In the genomic region with DNA sequence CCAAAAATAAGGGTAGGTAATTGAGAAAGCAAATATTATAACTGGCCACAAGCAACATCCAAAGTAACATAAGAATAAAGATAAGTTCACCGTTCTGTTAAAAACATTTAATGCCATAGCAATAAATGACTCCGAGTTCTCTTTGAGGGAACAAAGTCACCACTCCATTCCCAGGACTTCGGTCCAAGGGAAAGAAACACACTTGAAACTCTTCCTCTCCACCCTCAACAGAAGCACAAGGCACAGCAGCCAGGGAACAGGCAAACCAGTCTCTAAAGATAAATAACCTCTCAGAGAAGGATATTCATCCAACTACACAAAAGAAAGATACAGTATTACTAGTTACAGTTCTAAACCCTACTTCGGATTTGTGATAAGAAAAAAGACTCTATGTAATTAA, we compare ENCODE assay signal across 15 cellular contexts. TPM values are rescaled to one million over a fixed set of nuclear protein-coding genes. Genes with fewer than 3 reads are reported as not detected.
DNase-seq lines count a peak whose midpoint lies in the region; ATAC-seq, FAIRE-seq and TF ChIP-seq lines count a peak whose summit lies in the region.
"Had no signal": no experiment of that assay in that cellular context is flagged by ENCODE, and none has a peak within 500 bp of the region (broad histone marks: within the 10 kb centered on the region; RNA-seq: fewer than 3 reads in every experiment).

No MANE protein-coding gene starts in this region.

- H3K4me3 ChIP-seq in HAP-1 (peak overlapping the region; percentile 96), GM12878 (no peak overlapping the region), neural cell (ENCODE audit: low read length) (peak overlapping the region; percentile 87)
- H3K4me3 ChIP-seq: prostate gland, SJSA1 had no signal

- no peaks in the 10 kb centered on the region for H3F3A ChIP-seq in neural cell (ENCODE audit: insufficient read depth, low read length, poor library complexity, severe bottlenecking)

- no peak for TF ChIP-seq POLR2A in GM12878 (IDR thresholded peaks at IDR 0.05; ENCODE audit: low read depth, low read length)

- H3K36me3 ChIP-seq in HAP-1 (replicated peaks), result no peaks in the 10 kb centered on the region
- H3K36me3 ChIP-seq in GM12878 (ENCODE audit: control insufficient read depth in 2 of 2, insufficient read depth in 2 of 2, low read length in 1 of 2), result no peaks in the 10 kb centered on the region
- no peaks in the 10 kb centered on the region for H3K36me3 ChIP-seq in neural cell (ENCODE audit: insufficient read depth, low read length)
- H3K36me3 ChIP-seq: prostate gland had no signal

- no peaks in the 10 kb centered on the region for H3K27me3 ChIP-seq in HAP-1 (ENCODE audit: low read depth)
- H3K27me3 ChIP-seq in GM12878 (replicated peaks in 1 of 2; ENCODE audit: control insufficient read depth in 2 of 2, insufficient read depth in 2 of 2, low read length in 1 of 2), result no peaks in the 10 kb centered on the region
- H3K27me3 ChIP-seq in neural cell (ENCODE audit: insufficient read depth, low read depth, low read length), result no peaks in the 10 kb centered on the region
- H3K27me3 ChIP-seq: foreskin keratinocyte, SJSA1 had no signal

- peaks cover 21% of the 10 kb centered on the region for H3K4me1 ChIP-seq in HAP-1
- peaks cover 6% of the 10 kb centered on the region; the same call in 1 of the 2 replicates for H3K4me1 ChIP-seq in GM12878 (ENCODE audit: control insufficient read depth, insufficient read depth, low read length)
- H3K4me1 ChIP-seq: prostate gland had no signal

- POLR2A ChIA-PET in GM12878 (lab: Charles Lee), result no interaction called here

- peaks cover 48% of the 10 kb centered on the region for H3K4me1 Mint-ChIP-seq in CD14-positive monocyte

- H3K9me2 ChIP-seq in neural cell (ENCODE audit: insufficient read depth, low read length), result no peaks in the 10 kb centered on the region

- peaks cover 0 to 2% (median 0%) of the 10 kb centered on the region in 3 donors for H3K27me3 Mint-ChIP-seq in CD14-positive monocyte (ENCODE audit: low read depth in 3 of 3)

- TF ChIP-seq CTCF in CD14-positive monocyte (IDR thresholded peaks at IDR 0.05), result no peak
- TF ChIP-seq CTCF in GM12878 (IDR thresholded peaks at IDR 0.05 in 2 of 3, conservative IDR thresholded peaks at IDR 0.05 in 1 of 3; ENCODE audit: control insufficient read depth in 2 of 3, extremely low read depth in 1 of 3, insufficient read depth in 1 of 3, low read depth in 3 of 3, low read length in 3 of 3), result no peak
- TF ChIP-seq CTCF in neural cell (IDR thresholded peaks at IDR 0.05; ENCODE audit: poor library complexity, severe bottlenecking), result no peak

- H3K9me3 ChIP-seq in HAP-1 (no peaks in the 10 kb centered on the region), GM12878 (replicated peaks; ENCODE audit: control insufficient read depth, insufficient read depth, low read length) (no peaks in the 10 kb centered on the region), neural cell (ENCODE audit: low read length) (no peaks in the 10 kb centered on the region)
- H3K9me3 ChIP-seq: prostate gland had no signal

- in situ Hi-C loops in HAP-1 (cut with MboI; ENCODE audit: low sequenced_read_pairs) (no loop called here), GM12878 (cut with MboI) (no loop called here)

- H3K27ac ChIP-seq in GM12878 (ENCODE audit: control insufficient read depth, insufficient read depth), result no peak overlapping the region
- H3K27ac ChIP-seq in neural cell (ENCODE audit: low read length), result no peak overlapping the region
- H3K27ac ChIP-seq: C4-2B, foreskin keratinocyte, prostate gland, SJSA1 had no signal

- RAD21 ChIA-PET in GM12878 (lab: Charles Lee; ENCODE audit: unreplicated experiment), result no interaction called here

- ATAC-seq in GM12878 (no peak), HG03135 (IDR thresholded peaks at IDR 0.05; ENCODE audit: unreplicated experiment) (no peak)
- ATAC-seq: foreskin keratinocyte, GM23338 had no signal

- FAIRE-seq in GM12878 (lab: Jason Lieb, UNC) (no peak), urothelium cell line (lab: Jason Lieb, UNC) (no peak)

- H2AFZ ChIP-seq in GM12878 (ENCODE audit: control insufficient read depth, low read depth, low read length) (no peak overlapping the region), neural cell (ENCODE audit: low read depth, low read length) (no peak overlapping the region)
- H2AFZ ChIP-seq: GM23338 had no signal

- H4K20me1 ChIP-seq in GM12878 (ENCODE audit: control insufficient read depth, insufficient read depth) (no peaks in the 10 kb centered on the region), neural cell (ENCODE audit: insufficient read depth) (no peaks in the 10 kb centered on the region)

- H3K9ac ChIP-seq in GM12878 (ENCODE audit: control insufficient read depth, insufficient read depth, low read length), result no peak overlapping the region
- no peak overlapping the region for H3K9ac ChIP-seq in neural cell (ENCODE audit: low read length)

- H3K4me2 ChIP-seq in GM12878 (ENCODE audit: control insufficient read depth, insufficient read depth), result peak overlapping the region; percentile 88; the same call in 1 of the 2 replicates
- H3K4me2 ChIP-seq in neural cell (ENCODE audit: low read length), result no peak overlapping the region

- no peak overlapping the region for H3K4me3 Mint-ChIP-seq in CD14-positive monocyte

- H3K9me3 Mint-ChIP-seq in CD14-positive monocyte, result no peaks in the 10 kb centered on the region
- H3K9me3 Mint-ChIP-seq: GM23338, mesothelial cell of epicardium had no signal

- intact Hi-C loops in CD14-positive monocyte (cut with micrococcal nuclease), result no loop called here
- intact Hi-C loops in GM12878 (cut with micrococcal nuclease; ENCODE audit: unreplicated experiment), result no loop called here

- CTCF ChIA-PET in GM12878 (lab: Yijun Ruan, JAX), result no interaction called here

- H3K27ac Mint-ChIP-seq in CD14-positive monocyte, result peak overlapping the region in 4 of 7 donors; percentile 1 to 50 (median 30)
- H3K27ac Mint-ChIP-seq: GM23338, mesothelial cell of epicardium had no signal

- TF ChIP-seq RAD21 in GM12878 (IDR thresholded peaks at IDR 0.05; ENCODE audit: insufficient read depth, low read depth, low read length) (no peak), neural cell (conservative IDR thresholded peaks at IDR 0.05) (no peak)

- DNase-seq in CD14-positive monocyte (ENCODE audit: low spot score) (no peak), HAP-1 (ENCODE audit: low spot score in 2 of 2) (peak in 1 of 2 experiments; percentile 12), GM12878 (ENCODE audit: low read depth, low spot score) (no peak), urothelium cell line (ENCODE audit: low spot score) (no peak), GF-D8 (lab: John Stamatoyannopoulos, UW) (no peak)
- DNase-seq: foreskin keratinocyte, NCI-H2029, NCI-H774 had no signal

- 83% methylated on average over 4 of the region's 4 CpGs for WGBS in GM12878 (ENCODE audit: insufficient coverage, insufficient replicate concordance, low lambda C conversion rate, missing lambda C conversion rate)

- BruUV-seq in GM12878 (replicated peaks; lab: Mats Ljungman, UMichigan), result no TSS peak

- H3K36me3 Mint-ChIP-seq in CD14-positive monocyte, result peaks cover 0 to 3% of the 10 kb centered on the region in 2 donors
- H3K36me3 Mint-ChIP-seq: mesothelial cell of epicardium had no signal

- peaks cover 83% of the 10 kb centered on the region for H3K79me2 ChIP-seq in GM12878 (ENCODE audit: control insufficient read depth, insufficient read depth, low read length)
- H3K79me2 ChIP-seq in neural cell (replicated peaks; ENCODE audit: insufficient read depth, low read length), result peaks cover 73% of the 10 kb centered on the region

- SMC1A ChIA-PET in GM12878 (lab: Charles Lee; ENCODE audit: uncharacterized antibody, unreplicated experiment), result no interaction called here

- TF ChIP-seq EP300 in GM12878 (IDR thresholded peaks at IDR 0.05; ENCODE audit: borderline replicate concordance in 1 of 2, control insufficient read depth in 1 of 2, low read depth in 2 of 2, low read length in 2 of 2) (no peak), neural cell (conservative IDR thresholded peaks at IDR 0.05; ENCODE audit: poor library complexity, severe bottlenecking) (no peak)

RNA-seq across cellular contexts. Expression of a gene that starts 2.5 kb away (rescaled TPM):
- 10 to 100 TPM; 38.7 to 39.5 TPM for polyA plus RNA-seq in CD14-positive monocyte
- total RNA-seq in GM12878 (2013; cell fraction: nucleolus; rRNA removed), result 33.3 and 35.2 TPM in 2 replicates
- total RNA-seq in GM12878 (2014; rRNA removed), result 31.4 and 39.8 TPM in 2 replicates
- total RNA-seq in GM12878 (2014; rRNA removed; fragmentation: Illumina TruSeq; extraction: Trizol), result 43.9 and 44.1 TPM in 2 replicates
- 39.7 and 40.2 TPM in 2 replicates for total RNA-seq in GM12878 (2021)
- polyA plus RNA-seq in GM12878 (2011; ENCODE audit: low read depth), result 15.2 TPM
- polyA plus RNA-seq in GM12878 (2011; rRNA removed), result 32.0 and 32.1 TPM in 2 replicates
- 20.6 and 23.2 TPM in 2 replicates for polyA plus RNA-seq in GM12878 (2011; cell fraction: cytosol; rRNA removed)
- polyA plus RNA-seq in GM12878 (2011; cell fraction: nucleus; rRNA removed), result 17.7 and 17.9 TPM in 2 replicates
- 18.2 and 22.5 TPM in 2 replicates for polyA plus RNA-seq in GM12878 (2012)
- polyA plus RNA-seq in GM12878 (2014; fragmentation: Illumina TruSeq; extraction: Trizol), result 42.6 and 49.4 TPM in 2 replicates
- 10 to 100 TPM; 11.3 to 17.3 TPM for polyA plus RNA-seq in GM12878 (2014; fragmentation: Nextera tagmentation; extraction: Ambion mirVana)
- 23.5 and 33.3 TPM in 2 replicates for polyA plus RNA-seq in GM12878 (2014; rRNA removed)
- polyA plus RNA-seq in GM12878 (2016; fragmentation: Nextera tagmentation; extraction: Ambion mirVana), result 10 to 100 TPM; 41.3 to 44.2 TPM
- polyA minus RNA-seq in GM12878 (2011; rRNA and poly(A)+ RNA removed), result 35.9 and 41.7 TPM in 2 replicates
- 24.3 and 27.6 TPM in 2 replicates for polyA minus RNA-seq in GM12878 (2011; cell fraction: cytosol; rRNA and poly(A)+ RNA removed)
- 16.4 and 22.9 TPM in 2 replicates for polyA minus RNA-seq in GM12878 (2011; cell fraction: nucleus; rRNA and poly(A)+ RNA removed)
- polyA plus RNA-seq in neural cell, result 44.0 and 49.6 TPM in 2 replicates
- 171 and 176 TPM in 2 replicates for polyA minus RNA-seq in neural cell

RNA-seq across cellular contexts. Expression of a gene that starts 3.1 kb away (rescaled TPM):
- polyA plus RNA-seq in CD14-positive monocyte (10 to 100 TPM in 1 of 2 donors, 1 to 10 TPM in 1; 7.7 to 14.7 TPM), GM12878 (2011; rRNA removed) (10.0 and 10.8 TPM in 2 replicates), GM12878 (2014; fragmentation: Illumina TruSeq; extraction: Trizol) (85.1 and 88.0 TPM in 2 replicates), GM12878 (2014; fragmentation: Nextera tagmentation; extraction: Ambion mirVana) (10 to 100 TPM; 15.5 to 21.2 TPM), GM12878 (2014; rRNA removed) (22.5 TPM in 2 replicates), GM12878 (2016; fragmentation: Nextera tagmentation; extraction: Ambion mirVana) (10 to 100 TPM; 31.2 to 32.6 TPM), neural cell (11.2 and 20.1 TPM in 2 replicates)
- total RNA-seq in GM12878 (2013; cell fraction: nucleolus; rRNA removed), result 120 and 141 TPM in 2 replicates
- total RNA-seq in GM12878 (2014; rRNA removed) (22.4 and 23.1 TPM in 2 replicates), GM12878 (2014; rRNA removed; fragmentation: Illumina TruSeq; extraction: Trizol) (14.1 and 18.3 TPM in 2 replicates), GM12878 (2021) (74.6 and 83.1 TPM in 2 replicates)
- polyA plus RNA-seq in GM12878 (2011; ENCODE audit: low read depth), result 38.0 TPM
- 19.7 and 25.6 TPM in 2 replicates for polyA plus RNA-seq in GM12878 (2011; cell fraction: cytosol; rRNA removed)
- polyA plus RNA-seq in GM12878 (2011; cell fraction: nucleus; rRNA removed), result 24.8 and 29.0 TPM in 2 replicates
- polyA plus RNA-seq in GM12878 (2012), result 53.6 and 58.8 TPM in 2 replicates
- 24.2 and 25.2 TPM in 2 replicates for polyA minus RNA-seq in GM12878 (2011; rRNA and poly(A)+ RNA removed)
- 19.4 and 24.3 TPM in 2 replicates for polyA minus RNA-seq in GM12878 (2011; cell fraction: cytosol; rRNA and poly(A)+ RNA removed)
- polyA minus RNA-seq in GM12878 (2011; cell fraction: nucleus; rRNA and poly(A)+ RNA removed), result 33.4 and 37.2 TPM in 2 replicates
- 21.2 and 36.7 TPM in 2 replicates for polyA minus RNA-seq in neural cell
